In genomic region chr5:178050873-178051272, GRCh38 we compare ENCODE assay signal across 15 cellular contexts. TPM values are rescaled to one million over a fixed set of nuclear protein-coding genes. Genes with fewer than 3 reads are reported as not detected.
"Had no signal": no experiment of that assay in that cellular context is flagged by ENCODE, and none has a peak within 500 bp of the region (broad histone marks: within the 10 kb centered on the region; RNA-seq: fewer than 3 reads in every experiment).

No MANE protein-coding gene starts in this region.

RNA-seq across cellular contexts. Expression of gene PROP1, which starts 54.8 kb away (rescaled TPM):
- total RNA-seq: activated B cell treated with CpG ODN at 0.5 μM for 24 hours; activated CD4-positive, alpha-beta memory T cell treated with anti-CD3 and anti-CD28 coated beads for 36 hours; activated CD4-positive, alpha-beta memory T cell treated with anti-CD3 and anti-CD28 coated beads, Interleukin-2, amount 10 ng/mL, durations not matched to agents 7 days and 5 days; activated CD4-positive, alpha-beta T cell treated with anti-CD3 and anti-CD28 coated beads for 36 hours; activated CD4-positive, alpha-beta T cell treated with anti-CD3 and anti-CD28 coated beads, Interleukin-2, amount 10 ng/mL, durations not matched to agents 24 days and 14 days; activated CD4-positive, alpha-beta T cell treated with anti-CD3 and anti-CD28 coated beads, Interleukin-2, amount 10 ng/mL, durations not matched to agents 7 days and 5 days; activated CD8-positive, alpha-beta memory T cell treated with anti-CD3 and anti-CD28 coated beads for 36 hours; activated CD8-positive, alpha-beta memory T cell treated with anti-CD3 and anti-CD28 coated beads, Interleukin-2, amount 10 ng/mL, durations not matched to agents 7 days and 5 days; activated CD8-positive, alpha-beta T cell treated with anti-CD3 and anti-CD28 coated beads for 36 hours; activated CD8-positive, alpha-beta T cell treated with anti-CD3 and anti-CD28 coated beads, Interleukin-2, amount 10 ng/mL, durations not matched to agents 7 days and 5 days; T-cell; T-helper 1 cell treated with Interleukin-12 subunit alpha and Interleukin-12 subunit beta and Interleukin-4 antibody, amounts not matched to agents 30 ng/mL and 1 ng/mL, for 36 hours; T-helper 17 cell; T-helper 2 cell treated with Interferon-gamma antibody and Interleukin-4, amounts not matched to agents 100 ng/mL and 5 ng/mL, for 36 hours; WTC11 had no signal
